8 cellular contexts compared by ENCODE assay signal in genomic region chrX:130393451-130394074, GRCh38. TPM values are rescaled to one million over a fixed set of nuclear protein-coding genes. Genes with fewer than 3 reads are reported as not detected.
DNase-seq lines count a peak whose midpoint lies in the region; ATAC-seq and TF ChIP-seq lines count a peak whose summit lies in the region.

No MANE protein-coding gene starts in this region.

- H4K20me1 ChIP-seq in H9 (ENCODE audit: control insufficient read depth, insufficient read depth, insufficient read length) = no peaks in the 10 kb centered on the region

- no peak overlapping the region for H3K23ac ChIP-seq in H9 (ENCODE audit: insufficient read length, low read depth, low read length)

- intact Hi-C loops in CD14-positive monocyte (cut with micrococcal nuclease) = loop anchor here in 1 of 2 donors (10.0 kb wide), 1 partner anchor 521 kb away; no protein-coding TSS in a partner anchor
- intact Hi-C loops in activated T-helper 1 cell treated with anti-CD3 and anti-CD28 coated beads, Interleukin-12 subunit alpha, Interleukin-12 subunit beta, Interleukin-2, Interleukin-4 antibody, amounts not matched to agents 30 ng/mL and 10 ng/mL and 1 ng/mL, durations not matched to agents 14 hours and 24 hours and 36 hours (cut with micrococcal nuclease) = loop anchor here (5.0 kb wide), 1 partner anchor 524 kb away; no protein-coding TSS in a partner anchor

- H4K8ac ChIP-seq in H9 (replicated peaks; ENCODE audit: insufficient read length, low read depth, low read length) = no peak overlapping the region

- no peak overlapping the region for H2BK120ac ChIP-seq in H9 (ENCODE audit: low read depth, low read length, poor library complexity, severe bottlenecking)

- H2AFZ ChIP-seq in H9 (ENCODE audit: low read length) = no peak overlapping the region

- H3K4ac ChIP-seq in H9 (ENCODE audit: low read depth, low read length) = no peak overlapping the region

- H3K36me3 Mint-ChIP-seq in CD14-positive monocyte (no peaks in the 10 kb centered on the region), H9 (ENCODE audit: insufficient read depth in 1 of 3, low read depth in 3 of 3) (no peaks in the 10 kb centered on the region)
- H3K36me3 Mint-ChIP-seq in stimulated activated memory B cell treated with anti-CD40 and anti-IgM and Interleukin-4, amounts not matched to agents 10 μg/mL and 1 μg/mL and 100 μg/mL, for 72 hours = no peaks in the 10 kb centered on the region
- H3K36me3 Mint-ChIP-seq in naive thymus-derived CD8-positive, alpha-beta T cell = no peaks in the 10 kb centered on the region
- no peaks in the 10 kb centered on the region for H3K36me3 Mint-ChIP-seq in activated T-helper 1 cell treated with anti-CD3 and anti-CD28 coated beads, Interleukin-12 subunit alpha, Interleukin-12 subunit beta, Interleukin-2, Interleukin-4 antibody, amounts not matched to agents 30 ng/mL and 10 ng/mL and 1 ng/mL, durations not matched to agents 14 hours and 24 hours and 36 hours (ENCODE audit: low read depth)

- no peak overlapping the region for H2BK12ac ChIP-seq in H9 (ENCODE audit: insufficient read length, low read depth, low read length)

- no peaks in the 10 kb centered on the region for H3K79me2 ChIP-seq in H9 (ENCODE audit: insufficient read depth, low read length)

- ATAC-seq in lung (ENCODE audit: insufficient read depth, low FRiP score) = peak; percentile 66
- no peak for ATAC-seq in stimulated activated memory B cell treated with anti-CD40 and anti-IgM and Interleukin-4, amounts not matched to agents 10 μg/mL and 1 μg/mL and 100 μg/mL, for 72 hours
- no peak for ATAC-seq in naive thymus-derived CD8-positive, alpha-beta T cell

- TF ChIP-seq CTCF in CD14-positive monocyte (IDR thresholded peaks at IDR 0.05) (peak; percentile 31), H9 (conservative IDR thresholded peaks at IDR 0.05) (peak; percentile 74), lung (IDR thresholded peaks at IDR 0.05; ENCODE audit: control extremely low read depth, extremely low read depth) (peak; percentile 15)

- no peak overlapping the region for H4K5ac ChIP-seq in H9 (ENCODE audit: insufficient read length, low read depth, low read length)

- H3K4me1 ChIP-seq in H9 (ENCODE audit: insufficient read depth, low read length) = no peaks in the 10 kb centered on the region
- H3K4me1 ChIP-seq in lung (ENCODE audit: control insufficient read depth in 2 of 2, insufficient read depth in 2 of 2, low read length in 2 of 2) = no peaks in the 10 kb centered on the region

- H3K9ac ChIP-seq in H9 (ENCODE audit: extremely low read depth, insufficient read length, low read length) = no peak overlapping the region

- H2BK20ac ChIP-seq in H9 (ENCODE audit: low read depth, low read length, poor library complexity, severe bottlenecking) = no peak overlapping the region

- no peak overlapping the region for H3K4me3 ChIP-seq in lung

- H3K14ac ChIP-seq in H9 (ENCODE audit: insufficient read depth, low read length) = no peak overlapping the region

- no peak overlapping the region for H3K4me2 ChIP-seq in H9 (ENCODE audit: insufficient read depth, insufficient read length, low read length)

- H3K27me3 ChIP-seq in H9 (ENCODE audit: insufficient read depth, low read length) (no peaks in the 10 kb centered on the region), lung (ENCODE audit: control insufficient read depth, insufficient read depth) (peaks cover 3% of the 10 kb centered on the region)

- no peak overlapping the region for H2BK15ac ChIP-seq in H9 (ENCODE audit: low read depth, low read length)

- no CpG with 5 or more reads among the region's 5 CpGs for WGBS in H9 (ENCODE audit: extremely low coverage, insufficient read length, low lambda C conversion rate)
- 34 to 47% methylated on average over 5 of the region's 5 CpGs for WGBS in lung, 2 donors

- H3K23me2 ChIP-seq in H9 (ENCODE audit: insufficient read length, low read depth, low read length, poor library complexity, severe bottlenecking) = no peaks in the 10 kb centered on the region

- no peak overlapping the region for H3K56ac ChIP-seq in H9 (ENCODE audit: insufficient read length, low read depth, low read length)

- no peak overlapping the region for H3T11ph ChIP-seq in H9 (ENCODE audit: low read length)

- H3K18ac ChIP-seq in H9 (ENCODE audit: insufficient read length, low read depth, low read length) = no peak overlapping the region

- H3K27ac Mint-ChIP-seq in CD14-positive monocyte (no peak overlapping the region), H9 (no peak overlapping the region)
- H3K27ac Mint-ChIP-seq in stimulated activated memory B cell treated with anti-CD40 and anti-IgM and Interleukin-4, amounts not matched to agents 10 μg/mL and 1 μg/mL and 100 μg/mL, for 72 hours = no peak overlapping the region
- no peak overlapping the region for H3K27ac Mint-ChIP-seq in naive thymus-derived CD8-positive, alpha-beta T cell
- H3K27ac Mint-ChIP-seq in activated T-helper 1 cell treated with anti-CD3 and anti-CD28 coated beads, Interleukin-12 subunit alpha, Interleukin-12 subunit beta, Interleukin-2, Interleukin-4 antibody, amounts not matched to agents 30 ng/mL and 10 ng/mL and 1 ng/mL, durations not matched to agents 14 hours and 24 hours and 36 hours = no peak overlapping the region

- POLR2A ChIA-PET in naive thymus-derived CD8-positive, alpha-beta T cell (lab: Charles Lee) = no interaction called here

- H3K27me3 Mint-ChIP-seq in CD14-positive monocyte (ENCODE audit: low read depth in 3 of 3) (peaks cover 3 to 11% (median 6%) of the 10 kb centered on the region in 3 donors), H9 (ENCODE audit: low read depth) (peaks cover 24% of the 10 kb centered on the region)
- H3K27me3 Mint-ChIP-seq in stimulated activated memory B cell treated with anti-CD40 and anti-IgM and Interleukin-4, amounts not matched to agents 10 μg/mL and 1 μg/mL and 100 μg/mL, for 72 hours = peaks cover 9% of the 10 kb centered on the region
- H3K27me3 Mint-ChIP-seq in naive thymus-derived CD8-positive, alpha-beta T cell = peaks cover 8 to 26% (median 10%) of the 10 kb centered on the region in 5 donors
- H3K27me3 Mint-ChIP-seq in activated T-helper 1 cell treated with anti-CD3 and anti-CD28 coated beads, Interleukin-12 subunit alpha, Interleukin-12 subunit beta, Interleukin-2, Interleukin-4 antibody, amounts not matched to agents 30 ng/mL and 10 ng/mL and 1 ng/mL, durations not matched to agents 14 hours and 24 hours and 36 hours (ENCODE audit: insufficient read depth) = peaks cover 16% of the 10 kb centered on the region

- no peaks in the 10 kb centered on the region for H3K79me1 ChIP-seq in H9 (ENCODE audit: insufficient read depth, low read depth, low read length, poor library complexity, severe bottlenecking)

- H3K36me3 ChIP-seq in lung (ENCODE audit: control insufficient read depth in 2 of 2, insufficient read depth in 2 of 2, low read length in 2 of 2) = no peaks in the 10 kb centered on the region

- H4K91ac ChIP-seq in H9 (ENCODE audit: insufficient read length, low read depth, low read length) = no peak overlapping the region

- H3K9me3 ChIP-seq in H9 (ENCODE audit: control insufficient read depth, low read depth, low read length) (peaks cover 15% of the 10 kb centered on the region), lung (ENCODE audit: control insufficient read depth in 2 of 2, insufficient read depth in 1 of 2, low read length in 1 of 2) (no peaks in the 10 kb centered on the region)

- H3K4me1 Mint-ChIP-seq in CD14-positive monocyte (no peaks in the 10 kb centered on the region), H9 (0 out of 4 replicates have a peak, but pooled peaks cover 0 to 3% of the 10 kb centered on the region in 2 experiments)
- H3K4me1 Mint-ChIP-seq in stimulated activated memory B cell treated with anti-CD40 and anti-IgM and Interleukin-4, amounts not matched to agents 10 μg/mL and 1 μg/mL and 100 μg/mL, for 72 hours = no peaks in the 10 kb centered on the region
- no peaks in the 10 kb centered on the region for H3K4me1 Mint-ChIP-seq in naive thymus-derived CD8-positive, alpha-beta T cell
- H3K4me1 Mint-ChIP-seq in activated T-helper 1 cell treated with anti-CD3 and anti-CD28 coated beads, Interleukin-12 subunit alpha, Interleukin-12 subunit beta, Interleukin-2, Interleukin-4 antibody, amounts not matched to agents 30 ng/mL and 10 ng/mL and 1 ng/mL, durations not matched to agents 14 hours and 24 hours and 36 hours (ENCODE audit: low read depth) = no peaks in the 10 kb centered on the region

- no peak for DNase-seq in CD14-positive monocyte (ENCODE audit: low spot score)
- DNase-seq in H9 = peak; percentile 57
- peak; percentile 19 for DNase-seq in NCI-H748 treated with DMSO at 0.1 percent for 48 hours (lab: John Stamatoyannopoulos, UW)
- DNase-seq in dedifferentiated amniotic fluid mesenchymal stem cell (ENCODE audit: extremely low spot score) = peak; percentile 56
- DNase-seq in lung (ENCODE audit: low spot score) = peak; percentile 36
- DNase-seq in naive thymus-derived CD8-positive, alpha-beta T cell = no peak
- no peak for DNase-seq in activated T-helper 1 cell treated with anti-CD3 and anti-CD28 coated beads, Interleukin-12 subunit alpha, Interleukin-12 subunit beta, Interleukin-2, Interleukin-4 antibody, amounts not matched to agents 30 ng/mL and 10 ng/mL and 1 ng/mL, durations not matched to agents 14 hours and 24 hours and 36 hours (ENCODE audit: low spot score)

- no peak overlapping the region for H3K27ac ChIP-seq in H9 (ENCODE audit: insufficient read length, low read depth, low read length)
- H3K27ac ChIP-seq in lung (ENCODE audit: low read depth in 1 of 2, low read length in 1 of 2) = no peak overlapping the region

- H2AK5ac ChIP-seq in H9 (ENCODE audit: insufficient read length, low read length) = no peak overlapping the region

- no peak overlapping the region for H2BK5ac ChIP-seq in H9 (ENCODE audit: insufficient read length, low read length)

- H3K9me3 Mint-ChIP-seq in CD14-positive monocyte (peaks cover 0 to 4% (median 0%) of the 10 kb centered on the region in 7 donors), H9 (peaks cover 0 to 23% of the 10 kb centered on the region in 2 experiments; a peak in 3 of 5 replicates)
- no peaks in the 10 kb centered on the region for H3K9me3 Mint-ChIP-seq in stimulated activated memory B cell treated with anti-CD40 and anti-IgM and Interleukin-4, amounts not matched to agents 10 μg/mL and 1 μg/mL and 100 μg/mL, for 72 hours
- no peaks in the 10 kb centered on the region for H3K9me3 Mint-ChIP-seq in naive thymus-derived CD8-positive, alpha-beta T cell
- H3K9me3 Mint-ChIP-seq in activated T-helper 1 cell treated with anti-CD3 and anti-CD28 coated beads, Interleukin-12 subunit alpha, Interleukin-12 subunit beta, Interleukin-2, Interleukin-4 antibody, amounts not matched to agents 30 ng/mL and 10 ng/mL and 1 ng/mL, durations not matched to agents 14 hours and 24 hours and 36 hours = no peaks in the 10 kb centered on the region

- H3K4me3 Mint-ChIP-seq in CD14-positive monocyte = no peak overlapping the region
- H3K4me3 Mint-ChIP-seq in H9 = no peak overlapping the region
- no peak overlapping the region for H3K4me3 Mint-ChIP-seq in stimulated activated memory B cell treated with anti-CD40 and anti-IgM and Interleukin-4, amounts not matched to agents 10 μg/mL and 1 μg/mL and 100 μg/mL, for 72 hours
- H3K4me3 Mint-ChIP-seq in naive thymus-derived CD8-positive, alpha-beta T cell = no peak overlapping the region
- H3K4me3 Mint-ChIP-seq in activated T-helper 1 cell treated with anti-CD3 and anti-CD28 coated beads, Interleukin-12 subunit alpha, Interleukin-12 subunit beta, Interleukin-2, Interleukin-4 antibody, amounts not matched to agents 30 ng/mL and 10 ng/mL and 1 ng/mL, durations not matched to agents 14 hours and 24 hours and 36 hours = no peak overlapping the region

RNA-seq across cellular contexts. Expression of gene GPR119, which starts 8.1 kb away (rescaled TPM):
- not detected for polyA plus RNA-seq in CD14-positive monocyte
- total RNA-seq in H9 (2021) = not detected in 2 replicates
- total RNA-seq in lung = not detected
- polyA plus RNA-seq in lung = not detected
- total RNA-seq in naive thymus-derived CD8-positive, alpha-beta T cell = not detected
- polyA plus RNA-seq in naive thymus-derived CD8-positive, alpha-beta T cell = not detected
- not detected in 2 replicates for total RNA-seq in activated T-helper 1 cell treated with anti-CD3 and anti-CD28 coated beads, Interleukin-12 subunit alpha, Interleukin-12 subunit beta, Interleukin-2, Interleukin-4 antibody, amounts not matched to agents 30 ng/mL and 10 ng/mL and 1 ng/mL, durations not matched to agents 14 hours and 24 hours and 36 hours

RNA-seq across cellular contexts. Expression of gene RBMX2, which starts 8.2 kb away (rescaled TPM):
- polyA plus RNA-seq in CD14-positive monocyte = 10 to 100 TPM; 13.1 to 15.0 TPM
- 19.5 and 22.1 TPM in 2 replicates for total RNA-seq in H9 (2021)
- total RNA-seq in lung = 10 to 100 TPM; 15.0 to 19.7 TPM
- 10 to 100 TPM; 12.1 to 18.3 TPM for polyA plus RNA-seq in lung
- 10 to 100 TPM; 23.9 to 25.1 TPM for total RNA-seq in naive thymus-derived CD8-positive, alpha-beta T cell
- 10 to 100 TPM; 21.2 to 23.1 (median 21.9) TPM for polyA plus RNA-seq in naive thymus-derived CD8-positive, alpha-beta T cell
- 26.0 and 26.3 TPM in 2 replicates for total RNA-seq in activated T-helper 1 cell treated with anti-CD3 and anti-CD28 coated beads, Interleukin-12 subunit alpha, Interleukin-12 subunit beta, Interleukin-2, Interleukin-4 antibody, amounts not matched to agents 30 ng/mL and 10 ng/mL and 1 ng/mL, durations not matched to agents 14 hours and 24 hours and 36 hours

RNA-seq across cellular contexts. Expression of gene SLC25A14, which starts 53.8 kb away (rescaled TPM):
- polyA plus RNA-seq in CD14-positive monocyte (10 to 100 TPM in 1 of 2 donors, 1 to 10 TPM in 1; 7.5 to 12.2 TPM), lung (10 to 100 TPM in 1 of 2 donors, 1 to 10 TPM in 1; 8.7 to 15.5 TPM)
- total RNA-seq in H9 (2021) (11.7 and 12.7 TPM in 2 replicates), lung (10 to 100 TPM; 14.4 to 25.5 TPM)
- 10 to 100 TPM; 14.5 to 15.3 TPM for total RNA-seq in naive thymus-derived CD8-positive, alpha-beta T cell
- polyA plus RNA-seq in naive thymus-derived CD8-positive, alpha-beta T cell = 1 to 10 TPM; 3.9 to 7.3 (median 6.7) TPM
- total RNA-seq in activated T-helper 1 cell treated with anti-CD3 and anti-CD28 coated beads, Interleukin-12 subunit alpha, Interleukin-12 subunit beta, Interleukin-2, Interleukin-4 antibody, amounts not matched to agents 30 ng/mL and 10 ng/mL and 1 ng/mL, durations not matched to agents 14 hours and 24 hours and 36 hours = 8.1 and 10.5 TPM in 2 replicates

Comparison
In these comparisons a context has a peak if more than half of its experiments do, and no peak if none do; other contexts are left out.
1. DNase-seq: peak in H9 (single experiment), NCI-H748 treated with DMSO at 0.1 percent for 48 hours (single experiment), dedifferentiated amniotic fluid mesenchymal stem cell (single experiment) and lung (single experiment); none in CD14-positive monocyte (single experiment), naive thymus-derived CD8-positive, alpha-beta T cell (0 of 10) and activated T-helper 1 cell treated with anti-CD3 and anti-CD28 coated beads, Interleukin-12 subunit alpha, Interleukin-12 subunit beta, Interleukin-2, Interleukin-4 antibody, amounts not matched to agents 30 ng/mL and 10 ng/mL and 1 ng/mL, durations not matched to agents 14 hours and 24 hours and 36 hours (single experiment).
2. CTCF ChIP-seq: peak in every context shown above with its lines; median percentile 74 in H9; 31 in CD14-positive monocyte; 15 in lung.